Comparison of ENCODE assay signal across 1 cellular context in the genomic region with DNA sequence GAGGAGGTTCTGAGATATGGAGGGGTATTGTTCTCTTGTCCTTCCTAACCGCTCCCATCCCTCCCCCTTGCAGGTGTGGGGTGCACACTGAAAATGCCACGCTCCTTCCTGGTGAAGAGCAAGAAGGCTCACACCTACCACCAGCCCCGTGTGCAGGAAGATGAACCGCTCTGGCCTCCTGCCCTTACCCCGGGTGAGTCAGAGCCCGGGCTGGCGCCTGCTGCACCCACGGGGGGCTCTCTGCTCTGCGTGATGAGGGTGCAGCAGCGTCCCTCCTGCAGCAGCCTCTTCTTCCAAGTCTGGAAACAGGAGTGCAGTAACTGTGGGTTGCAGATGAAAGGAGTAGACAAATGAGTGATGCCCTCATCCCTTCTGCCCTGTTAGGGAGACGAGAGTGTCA.
TF ChIP-seq lines count a peak whose summit lies in the region.

No MANE protein-coding gene starts in this region.

TF ChIP-seq in A549, 52 proteins besides CTCF, POLR2A, EP300 and RAD21 (continued from another document):
- TF ChIP-seq, protein P1, sequence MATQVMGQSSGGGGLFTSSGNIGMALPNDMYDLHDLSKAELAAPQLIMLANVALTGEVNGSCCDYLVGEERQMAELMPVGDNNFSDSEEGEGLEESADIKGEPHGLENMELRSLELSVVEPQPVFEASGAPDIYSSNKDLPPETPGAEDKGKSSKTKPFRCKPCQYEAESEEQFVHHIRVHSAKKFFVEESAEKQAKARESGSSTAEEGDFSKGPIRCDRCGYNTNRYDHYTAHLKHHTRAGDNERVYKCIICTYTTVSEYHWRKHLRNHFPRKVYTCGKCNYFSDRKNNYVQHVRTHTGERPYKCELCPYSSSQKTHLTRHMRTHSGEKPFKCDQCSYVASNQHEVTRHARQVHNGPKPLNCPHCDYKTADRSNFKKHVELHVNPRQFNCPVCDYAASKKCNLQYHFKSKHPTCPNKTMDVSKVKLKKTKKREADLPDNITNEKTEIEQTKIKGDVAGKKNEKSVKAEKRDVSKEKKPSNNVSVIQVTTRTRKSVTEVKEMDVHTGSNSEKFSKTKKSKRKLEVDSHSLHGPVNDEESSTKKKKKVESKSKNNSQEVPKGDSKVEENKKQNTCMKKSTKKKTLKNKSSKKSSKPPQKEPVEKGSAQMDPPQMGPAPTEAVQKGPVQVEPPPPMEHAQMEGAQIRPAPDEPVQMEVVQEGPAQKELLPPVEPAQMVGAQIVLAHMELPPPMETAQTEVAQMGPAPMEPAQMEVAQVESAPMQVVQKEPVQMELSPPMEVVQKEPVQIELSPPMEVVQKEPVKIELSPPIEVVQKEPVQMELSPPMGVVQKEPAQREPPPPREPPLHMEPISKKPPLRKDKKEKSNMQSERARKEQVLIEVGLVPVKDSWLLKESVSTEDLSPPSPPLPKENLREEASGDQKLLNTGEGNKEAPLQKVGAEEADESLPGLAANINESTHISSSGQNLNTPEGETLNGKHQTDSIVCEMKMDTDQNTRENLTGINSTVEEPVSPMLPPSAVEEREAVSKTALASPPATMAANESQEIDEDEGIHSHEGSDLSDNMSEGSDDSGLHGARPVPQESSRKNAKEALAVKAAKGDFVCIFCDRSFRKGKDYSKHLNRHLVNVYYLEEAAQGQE (IDR thresholded peaks at IDR 0.05): no peak
- no peak for TF ChIP-seq PHF8 (IDR thresholded peaks at IDR 0.05; ENCODE audit: borderline replicate concordance, low read depth)
